Comparison of ENCODE assay signal across 1 cellular context in the genomic region with DNA sequence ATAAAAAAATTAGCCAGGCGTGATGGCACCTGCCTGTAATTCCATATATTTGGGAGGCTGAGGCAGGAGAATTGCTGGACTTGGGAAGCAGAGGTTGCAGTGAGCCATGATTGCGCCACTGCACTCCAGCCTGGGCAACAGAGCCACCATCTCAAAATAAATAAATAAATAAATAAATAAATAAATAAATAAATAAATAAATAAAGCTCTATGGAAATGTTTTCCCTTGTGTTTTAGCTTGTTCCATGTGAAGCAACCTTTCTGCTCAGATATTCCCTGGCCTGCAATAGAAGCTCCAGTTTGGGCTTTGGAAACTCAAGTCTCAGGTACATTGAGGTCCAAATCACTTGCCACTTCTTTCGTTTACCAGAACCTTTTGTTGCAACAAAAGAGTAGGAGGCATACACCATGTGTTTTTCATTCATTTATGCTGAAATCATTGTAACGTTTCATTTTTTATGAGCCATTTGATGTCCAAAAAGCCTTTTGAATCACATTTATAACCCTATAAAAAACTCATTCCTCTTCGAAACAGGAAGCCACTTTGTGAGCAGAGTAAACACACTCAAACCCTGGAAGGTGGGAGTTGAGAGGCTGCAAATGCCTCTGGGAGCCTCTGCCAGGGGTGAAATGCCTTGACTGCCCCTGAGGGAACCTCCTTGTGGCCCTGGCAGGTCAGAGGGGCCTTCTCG.
TF ChIP-seq lines count a peak whose summit lies in the region.

No MANE protein-coding gene starts in this region.

TF ChIP-seq in HEK293, 187 proteins besides CTCF, POLR2A, EP300 and RAD21 (continued from another document and continues in another):
- TF ChIP-seq, protein P1, sequence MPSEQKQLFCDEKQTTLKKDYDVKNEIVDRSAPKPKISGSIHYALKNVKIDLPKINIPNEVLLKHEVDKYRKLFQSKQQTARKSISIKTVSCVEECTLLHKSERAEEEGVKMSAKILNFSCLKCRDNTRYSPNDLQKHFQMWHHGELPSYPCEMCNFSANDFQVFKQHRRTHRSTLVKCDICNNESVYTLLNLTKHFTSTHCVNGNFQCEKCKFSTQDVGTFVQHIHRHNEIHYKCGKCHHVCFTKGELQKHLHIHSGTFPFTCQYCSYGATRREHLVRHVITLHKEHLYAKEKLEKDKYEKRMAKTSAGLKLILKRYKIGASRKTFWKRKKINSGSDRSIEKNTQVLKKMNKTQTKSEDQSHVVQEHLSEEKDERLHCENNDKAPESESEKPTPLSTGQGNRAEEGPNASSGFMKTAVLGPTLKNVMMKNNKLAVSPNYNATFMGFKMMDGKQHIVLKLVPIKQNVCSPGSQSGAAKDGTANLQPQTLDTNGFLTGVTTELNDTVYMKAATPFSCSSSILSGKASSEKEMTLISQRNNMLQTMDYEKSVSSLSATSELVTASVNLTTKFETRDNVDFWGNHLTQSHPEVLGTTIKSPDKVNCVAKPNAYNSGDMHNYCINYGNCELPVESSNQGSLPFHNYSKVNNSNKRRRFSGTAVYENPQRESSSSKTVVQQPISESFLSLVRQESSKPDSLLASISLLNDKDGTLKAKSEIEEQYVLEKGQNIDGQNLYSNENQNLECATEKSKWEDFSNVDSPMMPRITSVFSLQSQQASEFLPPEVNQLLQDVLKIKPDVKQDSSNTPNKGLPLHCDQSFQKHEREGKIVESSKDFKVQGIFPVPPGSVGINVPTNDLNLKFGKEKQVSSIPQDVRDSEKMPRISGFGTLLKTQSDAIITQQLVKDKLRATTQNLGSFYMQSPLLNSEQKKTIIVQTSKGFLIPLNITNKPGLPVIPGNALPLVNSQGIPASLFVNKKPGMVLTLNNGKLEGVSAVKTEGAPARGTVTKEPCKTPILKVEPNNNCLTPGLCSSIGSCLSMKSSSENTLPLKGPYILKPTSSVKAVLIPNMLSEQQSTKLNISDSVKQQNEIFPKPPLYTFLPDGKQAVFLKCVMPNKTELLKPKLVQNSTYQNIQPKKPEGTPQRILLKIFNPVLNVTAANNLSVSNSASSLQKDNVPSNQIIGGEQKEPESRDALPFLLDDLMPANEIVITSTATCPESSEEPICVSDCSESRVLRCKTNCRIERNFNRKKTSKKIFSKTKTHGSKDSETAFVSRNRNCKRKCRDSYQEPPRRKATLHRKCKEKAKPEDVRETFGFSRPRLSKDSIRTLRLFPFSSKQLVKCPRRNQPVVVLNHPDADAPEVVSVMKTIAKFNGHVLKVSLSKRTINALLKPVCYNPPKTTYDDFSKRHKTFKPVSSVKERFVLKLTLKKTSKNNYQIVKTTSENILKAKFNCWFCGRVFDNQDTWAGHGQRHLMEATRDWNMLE (tag by site-specific recombination; conservative IDR thresholded peaks at IDR 0.05; ENCODE audit: low read depth), result peak; percentile 92
- TF ChIP-seq, protein P2, sequence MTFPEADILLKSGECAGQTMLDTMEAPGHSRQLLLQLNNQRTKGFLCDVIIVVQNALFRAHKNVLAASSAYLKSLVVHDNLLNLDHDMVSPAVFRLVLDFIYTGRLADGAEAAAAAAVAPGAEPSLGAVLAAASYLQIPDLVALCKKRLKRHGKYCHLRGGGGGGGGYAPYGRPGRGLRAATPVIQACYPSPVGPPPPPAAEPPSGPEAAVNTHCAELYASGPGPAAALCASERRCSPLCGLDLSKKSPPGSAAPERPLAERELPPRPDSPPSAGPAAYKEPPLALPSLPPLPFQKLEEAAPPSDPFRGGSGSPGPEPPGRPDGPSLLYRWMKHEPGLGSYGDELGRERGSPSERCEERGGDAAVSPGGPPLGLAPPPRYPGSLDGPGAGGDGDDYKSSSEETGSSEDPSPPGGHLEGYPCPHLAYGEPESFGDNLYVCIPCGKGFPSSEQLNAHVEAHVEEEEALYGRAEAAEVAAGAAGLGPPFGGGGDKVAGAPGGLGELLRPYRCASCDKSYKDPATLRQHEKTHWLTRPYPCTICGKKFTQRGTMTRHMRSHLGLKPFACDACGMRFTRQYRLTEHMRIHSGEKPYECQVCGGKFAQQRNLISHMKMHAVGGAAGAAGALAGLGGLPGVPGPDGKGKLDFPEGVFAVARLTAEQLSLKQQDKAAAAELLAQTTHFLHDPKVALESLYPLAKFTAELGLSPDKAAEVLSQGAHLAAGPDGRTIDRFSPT (tag by site-specific recombination; IDR thresholded peaks at IDR 0.05), result no peak
- TF ChIP-seq ZNF747 (tag by site-specific recombination; IDR thresholded peaks at IDR 0.05) (no peak), ZNF624 (tag by site-specific recombination; IDR thresholded peaks at IDR 0.05) (no peak), ZNF112 (tag by site-specific recombination; IDR thresholded peaks at IDR 0.05) (no peak), ZBTB8A (tag by site-specific recombination; IDR thresholded peaks at IDR 0.05) (peak; percentile 82), ZNF121 (tag by site-specific recombination; IDR thresholded peaks at IDR 0.05) (no peak), ZFP41 (tag by site-specific recombination; IDR thresholded peaks at IDR 0.05; ENCODE audit: borderline replicate concordance) (no peak), ZNF521 (tag by site-specific recombination; IDR thresholded peaks at IDR 0.05) (no peak), ZNF544 (tag by site-specific recombination; IDR thresholded peaks at IDR 0.05) (no peak), ZNF549 (tag by site-specific recombination; IDR thresholded peaks at IDR 0.05) (no peak), ZFHX2 (tag by site-specific recombination; conservative IDR thresholded peaks at IDR 0.05) (no peak; the same call in 1 of the 2 replicates), KLF7 (tag by site-specific recombination; IDR thresholded peaks at IDR 0.05; ENCODE audit: borderline replicate concordance) (peak; percentile 18; the same call in 1 of the 2 replicates), ZBTB48 (tag by site-specific recombination; IDR thresholded peaks at IDR 0.05) (no peak), ZNF664 (tag by site-specific recombination; IDR thresholded peaks at IDR 0.05) (peak; percentile 60), OSR2 (tag by site-specific recombination; IDR thresholded peaks at IDR 0.05) (0 out of 2 replicates have a peak, but pooled peaks have one; percentile 40), ZNF274 (IDR thresholded peaks at IDR 0.05; ENCODE audit: low read length) (no peak), ZNF274 (tag by site-specific recombination; IDR thresholded peaks at IDR 0.05; ENCODE audit: borderline replicate concordance) (no peak), MEIS1 (CRISPR knock-in tag; IDR thresholded peaks at IDR 0.05; ENCODE audit: borderline replicate concordance) (no peak), ZNF354C (tag by site-specific recombination; IDR thresholded peaks at IDR 0.05; ENCODE audit: borderline replicate concordance, low read depth) (peak; percentile 69; the same call in 1 of the 2 replicates), ZNF169 (tag by site-specific recombination; IDR thresholded peaks at IDR 0.05) (no peak), ZEB2 (tag by site-specific recombination; IDR thresholded peaks at IDR 0.05) (no peak), GLIS1 (tag by site-specific recombination; IDR thresholded peaks at IDR 0.05) (no peak), ZNF792 (tag by site-specific recombination; IDR thresholded peaks at IDR 0.05) (no peak), ZNF341 (tag by site-specific recombination; IDR thresholded peaks at IDR 0.05; ENCODE audit: low read depth) (peak; percentile 52; the same call in 1 of the 2 replicates), ZNF529 (tag by site-specific recombination; IDR thresholded peaks at IDR 0.05; ENCODE audit: insufficient replicate concordance) (peak; percentile 52), ZNF324 (tag by site-specific recombination; IDR thresholded peaks at IDR 0.05) (no peak), ZBTB7A (tag by site-specific recombination; IDR thresholded peaks at IDR 0.05; ENCODE audit: low read depth) (no peak), ZFP3 (tag by site-specific recombination; IDR thresholded peaks at IDR 0.05; ENCODE audit: low read depth) (no peak; the same call in 1 of the 2 replicates), ZNF596 (tag by site-specific recombination; IDR thresholded peaks at IDR 0.05) (no peak), ZNF610 (tag by site-specific recombination; IDR thresholded peaks at IDR 0.05; ENCODE audit: borderline replicate concordance) (0 out of 2 replicates have a peak, but pooled peaks have one; percentile 31), WT1 (tag by site-specific recombination; IDR thresholded peaks at IDR 0.05) (no peak), ZNF501 (tag by site-specific recombination; IDR thresholded peaks at IDR 0.05) (peak; percentile 55; the same call in 1 of the 2 replicates), ZNF248 (tag by site-specific recombination; IDR thresholded peaks at IDR 0.05) (no peak), ZNF791 (tag by site-specific recombination; IDR thresholded peaks at IDR 0.05) (0 out of 2 replicates have a peak, but pooled peaks have one; percentile 65), ZNF777 (tag by site-specific recombination; IDR thresholded peaks at IDR 0.05; ENCODE audit: borderline replicate concordance) (no peak), ZSCAN30 (tag by site-specific recombination; IDR thresholded peaks at IDR 0.05) (0 out of 2 replicates have a peak, but pooled peaks have one; percentile 28), SP2 (tag by site-specific recombination; IDR thresholded peaks at IDR 0.05) (no peak)
- TF ChIP-seq, protein P3, sequence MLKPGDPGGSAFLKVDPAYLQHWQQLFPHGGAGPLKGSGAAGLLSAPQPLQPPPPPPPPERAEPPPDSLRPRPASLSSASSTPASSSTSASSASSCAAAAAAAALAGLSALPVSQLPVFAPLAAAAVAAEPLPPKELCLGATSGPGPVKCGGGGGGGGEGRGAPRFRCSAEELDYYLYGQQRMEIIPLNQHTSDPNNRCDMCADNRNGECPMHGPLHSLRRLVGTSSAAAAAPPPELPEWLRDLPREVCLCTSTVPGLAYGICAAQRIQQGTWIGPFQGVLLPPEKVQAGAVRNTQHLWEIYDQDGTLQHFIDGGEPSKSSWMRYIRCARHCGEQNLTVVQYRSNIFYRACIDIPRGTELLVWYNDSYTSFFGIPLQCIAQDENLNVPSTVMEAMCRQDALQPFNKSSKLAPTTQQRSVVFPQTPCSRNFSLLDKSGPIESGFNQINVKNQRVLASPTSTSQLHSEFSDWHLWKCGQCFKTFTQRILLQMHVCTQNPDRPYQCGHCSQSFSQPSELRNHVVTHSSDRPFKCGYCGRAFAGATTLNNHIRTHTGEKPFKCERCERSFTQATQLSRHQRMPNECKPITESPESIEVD (tag by site-specific recombination; IDR thresholded peaks at IDR 0.05), result peak; percentile 79
- TF ChIP-seq, protein P4, sequence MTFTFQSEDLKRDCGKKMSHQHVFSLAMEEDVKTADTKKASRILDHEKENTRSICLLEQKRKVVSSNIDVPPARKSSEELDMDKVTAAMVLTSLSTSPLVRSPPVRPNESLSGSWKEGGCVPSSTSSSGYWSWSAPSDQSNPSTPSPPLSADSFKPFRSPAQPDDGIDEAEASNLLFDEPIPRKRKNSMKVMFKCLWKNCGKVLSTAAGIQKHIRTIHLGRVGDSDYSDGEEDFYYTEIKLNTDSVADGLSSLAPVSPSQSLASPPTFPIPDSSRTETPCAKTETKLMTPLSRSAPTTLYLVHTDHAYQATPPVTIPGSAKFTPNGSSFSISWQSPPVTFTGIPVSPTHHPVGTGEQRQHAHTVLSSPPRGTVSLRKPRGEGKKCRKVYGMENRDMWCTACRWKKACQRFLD (tag by site-specific recombination; IDR thresholded peaks at IDR 0.05), result 0 out of 2 replicates have a peak, but pooled peaks have one; percentile 24
- TF ChIP-seq, protein P5, sequence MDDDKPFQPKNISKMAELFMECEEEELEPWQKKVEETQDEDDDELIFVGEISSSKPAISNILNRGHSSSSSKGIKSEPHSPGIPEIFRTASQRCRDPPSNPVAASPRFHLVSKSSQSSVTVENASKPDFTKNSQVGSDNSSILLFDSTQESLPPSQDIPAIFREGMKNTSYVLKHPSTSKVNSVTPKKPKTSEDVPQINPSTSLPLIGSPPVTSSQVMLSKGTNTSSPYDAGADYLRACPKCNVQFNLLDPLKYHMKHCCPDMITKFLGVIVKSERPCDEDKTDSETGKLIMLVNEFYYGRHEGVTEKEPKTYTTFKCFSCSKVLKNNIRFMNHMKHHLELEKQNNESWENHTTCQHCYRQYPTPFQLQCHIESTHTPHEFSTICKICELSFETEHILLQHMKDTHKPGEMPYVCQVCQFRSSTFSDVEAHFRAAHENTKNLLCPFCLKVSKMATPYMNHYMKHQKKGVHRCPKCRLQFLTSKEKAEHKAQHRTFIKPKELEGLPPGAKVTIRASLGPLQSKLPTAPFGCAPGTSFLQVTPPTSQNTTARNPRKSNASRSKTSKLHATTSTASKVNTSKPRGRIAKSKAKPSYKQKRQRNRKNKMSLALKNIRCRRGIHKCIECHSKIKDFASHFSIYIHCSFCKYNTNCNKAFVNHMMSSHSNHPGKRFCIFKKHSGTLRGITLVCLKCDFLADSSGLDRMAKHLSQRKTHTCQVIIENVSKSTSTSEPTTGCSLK (tag by site-specific recombination; IDR thresholded peaks at IDR 0.05), result no peak
- TF ChIP-seq, protein P6, sequence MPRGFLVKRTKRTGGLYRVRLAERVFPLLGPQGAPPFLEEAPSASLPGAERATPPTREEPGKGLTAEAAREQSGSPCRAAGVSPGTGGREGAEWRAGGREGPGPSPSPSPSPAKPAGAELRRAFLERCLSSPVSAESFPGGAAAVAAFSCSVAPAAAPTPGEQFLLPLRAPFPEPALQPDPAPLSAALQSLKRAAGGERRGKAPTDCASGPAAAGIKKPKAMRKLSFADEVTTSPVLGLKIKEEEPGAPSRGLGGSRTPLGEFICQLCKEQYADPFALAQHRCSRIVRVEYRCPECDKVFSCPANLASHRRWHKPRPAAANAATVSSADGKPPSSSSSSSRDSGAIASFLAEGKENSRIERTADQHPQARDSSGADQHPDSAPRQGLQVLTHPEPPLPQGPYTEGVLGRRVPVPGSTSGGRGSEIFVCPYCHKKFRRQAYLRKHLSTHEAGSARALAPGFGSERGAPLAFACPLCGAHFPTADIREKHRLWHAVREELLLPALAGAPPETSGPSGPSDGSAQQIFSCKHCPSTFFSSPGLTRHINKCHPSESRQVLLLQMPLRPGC (tag by site-specific recombination; IDR thresholded peaks at IDR 0.05), result no peak
- TF ChIP-seq, protein P7, sequence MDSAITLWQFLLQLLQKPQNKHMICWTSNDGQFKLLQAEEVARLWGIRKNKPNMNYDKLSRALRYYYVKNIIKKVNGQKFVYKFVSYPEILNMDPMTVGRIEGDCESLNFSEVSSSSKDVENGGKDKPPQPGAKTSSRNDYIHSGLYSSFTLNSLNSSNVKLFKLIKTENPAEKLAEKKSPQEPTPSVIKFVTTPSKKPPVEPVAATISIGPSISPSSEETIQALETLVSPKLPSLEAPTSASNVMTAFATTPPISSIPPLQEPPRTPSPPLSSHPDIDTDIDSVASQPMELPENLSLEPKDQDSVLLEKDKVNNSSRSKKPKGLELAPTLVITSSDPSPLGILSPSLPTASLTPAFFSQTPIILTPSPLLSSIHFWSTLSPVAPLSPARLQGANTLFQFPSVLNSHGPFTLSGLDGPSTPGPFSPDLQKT (IDR thresholded peaks at IDR 0.05; ENCODE audit: borderline replicate concordance, low read depth, low read length), result no peak
- TF ChIP-seq, protein P8, sequence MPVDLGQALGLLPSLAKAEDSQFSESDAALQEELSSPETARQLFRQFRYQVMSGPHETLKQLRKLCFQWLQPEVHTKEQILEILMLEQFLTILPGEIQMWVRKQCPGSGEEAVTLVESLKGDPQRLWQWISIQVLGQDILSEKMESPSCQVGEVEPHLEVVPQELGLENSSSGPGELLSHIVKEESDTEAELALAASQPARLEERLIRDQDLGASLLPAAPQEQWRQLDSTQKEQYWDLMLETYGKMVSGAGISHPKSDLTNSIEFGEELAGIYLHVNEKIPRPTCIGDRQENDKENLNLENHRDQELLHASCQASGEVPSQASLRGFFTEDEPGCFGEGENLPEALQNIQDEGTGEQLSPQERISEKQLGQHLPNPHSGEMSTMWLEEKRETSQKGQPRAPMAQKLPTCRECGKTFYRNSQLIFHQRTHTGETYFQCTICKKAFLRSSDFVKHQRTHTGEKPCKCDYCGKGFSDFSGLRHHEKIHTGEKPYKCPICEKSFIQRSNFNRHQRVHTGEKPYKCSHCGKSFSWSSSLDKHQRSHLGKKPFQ (tag by site-specific recombination; IDR thresholded peaks at IDR 0.05), result peak; percentile 41; the same call in 1 of the 2 replicates
